ENCODE assay signal across 29 cellular contexts in genomic region chr10:28020080-28020860, GRCh38. TPM values are rescaled to one million over a fixed set of nuclear protein-coding genes. Genes with fewer than 3 reads are reported as not detected.
"Had no signal": no experiment of that assay in that cellular context is flagged by ENCODE, and none has a peak within 500 bp of the region (broad histone marks: within the 10 kb centered on the region; RNA-seq: fewer than 3 reads in every experiment).

No MANE protein-coding gene starts in this region.

- FAIRE-seq: colon, endometrium, kidney had no signal

- H3K27me3 ChIP-seq: esophagus squamous epithelium, gastroesophageal sphincter, neutrophil, stomach, thyroid gland, upper lobe of right lung had no signal

- H3K36me3 ChIP-seq: esophagus squamous epithelium, gastroesophageal sphincter, neutrophil, stomach, thyroid gland, upper lobe of right lung had no signal

- H3K27ac ChIP-seq: epithelial cell of prostate, esophagus squamous epithelium, gastroesophageal sphincter, neutrophil, stomach, thyroid gland, upper lobe of right lung had no signal

- ATAC-seq: activated CD4-positive, alpha-beta T cell treated with anti-CD3 and anti-CD28 coated beads for 36 hours; activated CD8-positive, alpha-beta memory T cell treated with anti-CD3 and anti-CD28 coated beads, Interleukin-2, amount 10 ng/mL, durations not matched to agents 7 days and 5 days; activated CD8-positive, alpha-beta T cell treated with anti-CD3 and anti-CD28 coated beads, Interleukin-2, amount 10 ng/mL, durations not matched to agents 7 days and 5 days; activated naive CD4-positive, alpha-beta T cell treated with anti-CD3 and anti-CD28 coated beads, Interleukin-2, amount 50 U/mL, for 72 hours; gastroesophageal sphincter; left colon; sciatic nerve; stimulated activated naive B cell treated with anti-CD40 and anti-IgM and Interleukin-4, amounts not matched to agents 10 μg/mL and 1 μg/mL and 100 μg/mL, for 72 hours; upper lobe of right lung had no signal

- H3K9me3 ChIP-seq: esophagus squamous epithelium, gastroesophageal sphincter, neutrophil, stomach, thyroid gland, upper lobe of right lung had no signal

- H3K4me3 ChIP-seq: esophagus squamous epithelium, gastroesophageal sphincter, stomach, thyroid gland, upper lobe of right lung had no signal

- DNase-seq: activated CD4-positive, alpha-beta T cell treated with anti-CD3 and anti-CD28 coated beads for 36 hours; activated CD4-positive, CD25-positive, alpha-beta regulatory T cell; activated CD8-positive, alpha-beta memory T cell treated with anti-CD3 and anti-CD28 coated beads, Interleukin-2, amount 10 ng/mL, durations not matched to agents 7 days and 5 days; activated CD8-positive, alpha-beta T cell treated with anti-CD3 and anti-CD28 coated beads, Interleukin-2, amount 10 ng/mL, durations not matched to agents 7 days and 5 days; activated T-cell treated with anti-CD3 and anti-CD28 coated beads, Interleukin-2, amount 50 U/mL, for 48 hours; anterior cingulate cortex; effector CD8-positive, alpha-beta T cell; esophagus squamous epithelium; hippocampal formation; kidney; left colon; mammary epithelial cell; naive B cell; nephron progenitor cell; stimulated activated CD4-positive, alpha-beta T cell treated with anti-CD3 and anti-CD28 coated beads, Interleukin-15, amount 100 ng/mL, for 24 hours; stimulated activated CD4-positive, alpha-beta T cell treated with anti-CD3 and anti-CD28 coated beads, Interleukin-2, amount 100 ng/mL, for 24 hours; stimulated activated naive B cell treated with anti-CD40 and anti-IgM and Interleukin-4, amounts not matched to agents 10 μg/mL and 1 μg/mL and 100 μg/mL, for 72 hours; stomach; T-helper 1 cell; thyroid gland; upper lobe of right lung had no signal

- H3K4me1 ChIP-seq: esophagus squamous epithelium, gastroesophageal sphincter, stomach, thyroid gland, upper lobe of right lung had no signal

RNA-seq across cellular contexts. Expression of gene ODAD2, which starts 21.4 kb away (rescaled TPM):
- total RNA-seq: activated CD8-positive, alpha-beta memory T cell treated with anti-CD3 and anti-CD28 coated beads, Interleukin-2, amount 10 ng/mL, durations not matched to agents 7 days and 5 days; activated CD8-positive, alpha-beta T cell treated with anti-CD3 and anti-CD28 coated beads, Interleukin-2, amount 10 ng/mL, durations not matched to agents 7 days and 5 days; activated T-helper 2 cell treated with anti-CD3 and anti-CD28 coated beads, Interferon-gamma antibody, Interleukin-2, Interleukin-4, amounts not matched to agents 10 μg/mL and 5 μg/mL and 100 μg/mL, durations not matched to agents 14 hours and 24 hours and 36 hours had no signal
- polyA plus RNA-seq: mammary epithelial cell had no signal
